In the genomic region with DNA sequence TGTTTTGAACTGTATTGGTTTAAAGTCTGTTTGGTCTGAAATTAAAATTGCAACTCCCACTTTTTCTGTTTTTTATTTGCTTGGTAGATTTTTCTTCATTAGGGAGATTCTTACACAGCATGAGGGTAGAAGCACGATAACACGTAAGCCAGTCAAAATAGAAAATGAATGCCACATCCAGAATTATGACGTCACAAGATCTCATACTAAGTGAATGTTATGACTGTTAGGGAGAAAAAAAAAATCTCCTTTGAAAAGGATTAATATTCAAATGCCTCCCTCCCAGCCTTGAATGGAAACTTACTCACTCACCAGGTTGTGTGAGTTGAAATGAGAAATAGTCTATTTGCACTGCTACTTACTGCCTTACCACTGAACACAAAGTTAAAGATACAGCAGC, we compare ENCODE assay signal across 1 cellular context.
TF ChIP-seq lines count a peak whose summit lies in the region.

No MANE protein-coding gene starts in this region.

TF ChIP-seq in HepG2, 621 proteins besides CTCF, POLR2A, EP300 and RAD21 (continued from another document):
- TF ChIP-seq, protein P1, sequence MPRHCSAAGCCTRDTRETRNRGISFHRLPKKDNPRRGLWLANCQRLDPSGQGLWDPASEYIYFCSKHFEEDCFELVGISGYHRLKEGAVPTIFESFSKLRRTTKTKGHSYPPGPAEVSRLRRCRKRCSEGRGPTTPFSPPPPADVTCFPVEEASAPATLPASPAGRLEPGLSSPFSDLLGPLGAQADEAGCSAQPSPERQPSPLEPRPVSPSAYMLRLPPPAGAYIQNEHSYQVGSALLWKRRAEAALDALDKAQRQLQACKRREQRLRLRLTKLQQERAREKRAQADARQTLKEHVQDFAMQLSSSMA (CRISPR knock-in tag; IDR thresholded peaks at IDR 0.05): no peak
